ENCODE assay signal across 12 cellular contexts in the genomic region with DNA sequence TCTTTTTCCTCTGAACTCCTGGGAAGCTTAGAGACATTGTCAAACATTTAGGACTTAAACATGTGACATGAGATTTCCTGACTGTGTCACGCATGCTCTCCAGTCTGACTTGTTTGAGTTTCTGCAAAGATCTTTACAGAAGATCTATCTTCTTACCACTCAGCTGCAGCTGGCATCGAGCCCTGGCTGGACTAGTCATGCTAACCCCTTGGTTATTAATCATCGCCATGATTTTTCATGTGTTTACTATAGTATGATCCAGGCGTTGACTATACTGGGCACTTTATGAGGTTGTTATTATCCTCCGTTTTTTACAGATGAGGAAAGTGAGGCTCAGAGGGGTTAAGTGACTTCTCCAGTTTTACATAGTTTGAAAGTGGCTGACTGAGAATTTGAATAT. TPM values are rescaled to one million over a fixed set of nuclear protein-coding genes. Genes with fewer than 3 reads are reported as not detected.
DNase-seq lines count a peak whose midpoint lies in the region; ATAC-seq and TF ChIP-seq lines count a peak whose summit lies in the region.
"Had no signal": no experiment of that assay in that cellular context is flagged by ENCODE, and none has a peak within 500 bp of the region (broad histone marks: within the 10 kb centered on the region; RNA-seq: fewer than 3 reads in every experiment).

No MANE protein-coding gene starts in this region.

- H3K36me3 ChIP-seq in skeletal muscle satellite cell (ENCODE audit: insufficient read depth, low read length) (no peaks in the 10 kb centered on the region), testis (ENCODE audit: low read depth, missing control alignments) (no peaks in the 10 kb centered on the region)

- H3K27me3 ChIP-seq in skeletal muscle satellite cell (ENCODE audit: control insufficient read depth, insufficient read depth, low read length) (no peaks in the 10 kb centered on the region), testis (no peaks in the 10 kb centered on the region)

- peaks cover 5% of the 10 kb centered on the region for H3K4me1 Mint-ChIP-seq in activated T-helper 17 cell treated with anti-CD3 and anti-CD28 coated beads, Interleukin-2, amount 50 U/mL, for 72 hours

- no peak overlapping the region for H3K27ac Mint-ChIP-seq in activated T-helper 17 cell treated with anti-CD3 and anti-CD28 coated beads, Interleukin-2, amount 50 U/mL, for 72 hours
- H3K27ac Mint-ChIP-seq: effector memory CD8-positive, alpha-beta T cell had no signal

- peaks cover 57% of the 10 kb centered on the region for H3K4me1 ChIP-seq in skeletal muscle satellite cell (ENCODE audit: control insufficient read depth, insufficient read depth, low read length)
- H3K4me1 ChIP-seq in testis: no peaks in the 10 kb centered on the region

- no peaks in the 10 kb centered on the region for H3K9me3 ChIP-seq in skeletal muscle satellite cell (replicated peaks; ENCODE audit: low read length)
- no peaks in the 10 kb centered on the region for H3K9me3 ChIP-seq in testis

- peak; percentile 67 for ATAC-seq in activated T-helper 17 cell treated with anti-CD3 and anti-CD28 coated beads, Interleukin-2, amount 50 U/mL, for 72 hours (replicated peaks)
- ATAC-seq: effector memory CD8-positive, alpha-beta T cell had no signal

- peak; percentile 83 for DNase-seq in HT-29 (ENCODE audit: low spot score)
- DNase-seq in fibroblast of mammary gland (ENCODE audit: low read depth): peak; percentile 92
- DNase-seq in NCI-H774 (lab: John Stamatoyannopoulos, UW): no peak
- no peak for DNase-seq in testis
- DNase-seq in AML-193 (lab: John Stamatoyannopoulos, UW): no peak
- no peak for DNase-seq in Kasumi-1 (lab: John Stamatoyannopoulos, UW)
- DNase-seq: effector memory CD8-positive, alpha-beta T cell; midbrain; NCI-H2081 had no signal

- peaks cover 5% of the 10 kb centered on the region for H3K27me3 Mint-ChIP-seq in activated T-helper 17 cell treated with anti-CD3 and anti-CD28 coated beads, Interleukin-2, amount 50 U/mL, for 72 hours

- no peaks in the 10 kb centered on the region for H3K9me3 Mint-ChIP-seq in activated T-helper 17 cell treated with anti-CD3 and anti-CD28 coated beads, Interleukin-2, amount 50 U/mL, for 72 hours
- H3K9me3 Mint-ChIP-seq: effector memory CD8-positive, alpha-beta T cell; IgD-negative memory B cell had no signal

- no peak for TF ChIP-seq CTCF in fibroblast of mammary gland (conservative IDR thresholded peaks at IDR 0.05; ENCODE audit: control insufficient read depth, insufficient read depth, low read depth, low read length)
- no peak for TF ChIP-seq CTCF in testis (IDR thresholded peaks at IDR 0.05)

- no peaks in the 10 kb centered on the region for H3K36me3 Mint-ChIP-seq in activated T-helper 17 cell treated with anti-CD3 and anti-CD28 coated beads, Interleukin-2, amount 50 U/mL, for 72 hours (ENCODE audit: low read depth)
- H3K36me3 Mint-ChIP-seq: IgD-negative memory B cell had no signal

- H3K9ac ChIP-seq in skeletal muscle satellite cell (ENCODE audit: low read depth, low read length): peak overlapping the region; percentile 12

- intact Hi-C loops in testis (cut with DNase I; ENCODE audit: low total_unique reads): no loop called here

- no peak overlapping the region for H3K4me3 Mint-ChIP-seq in activated T-helper 17 cell treated with anti-CD3 and anti-CD28 coated beads, Interleukin-2, amount 50 U/mL, for 72 hours
- H3K4me3 Mint-ChIP-seq: effector memory CD8-positive, alpha-beta T cell; IgD-negative memory B cell had no signal

- no peak overlapping the region for H3K27ac ChIP-seq in testis

- TF ChIP-seq POLR2A in testis (IDR thresholded peaks at IDR 0.05): no peak

- H3K4me3 ChIP-seq in fibroblast of mammary gland (ENCODE audit: control insufficient read depth, low read depth, low read length) (no peak overlapping the region), skeletal muscle satellite cell (ENCODE audit: low read length) (no peak overlapping the region), testis (no peak overlapping the region)

- WGBS in testis, 2 donors: 90 to 94% methylated on average over 5 of the region's 5 CpGs

- no peak overlapping the region for H3K4me2 ChIP-seq in skeletal muscle satellite cell (ENCODE audit: low read length)

RNA-seq across cellular contexts. Expression of gene IRF2BP2, which starts 18.1 kb away (rescaled TPM):
- total RNA-seq in HT-29 (2014; rRNA removed; shearing (Covaris generic)): 203 and 235 TPM in 2 replicates
- total RNA-seq in activated T-helper 17 cell treated with anti-CD3 and anti-CD28 coated beads, Interleukin-2, amount 50 U/mL, for 72 hours: 100 to 1,000 TPM in 1 of 2 donors, 10 to 100 TPM in 1; 84.5 to 134 TPM
- 61.6 and 73.8 TPM in 2 replicates for total RNA-seq in skeletal muscle satellite cell (2012; rRNA removed)
- 10 to 100 TPM; 82.0 to 96.6 TPM for total RNA-seq in testis
- 100 TPM for polyA plus RNA-seq in testis (ENCODE audit: insufficient read depth, low read depth, low replicate concordance)

Comparison
In these comparisons a context has a peak if more than half of its experiments do, and no peak if none do; other contexts are left out.
1. DNase-seq: peak in HT-29 (single experiment) and fibroblast of mammary gland (single experiment); none in NCI-H774 (single experiment), testis (single experiment), AML-193 (0 of 2) and Kasumi-1 (0 of 2).